ENCODE assay signal across 10 cellular contexts in the genomic region with DNA sequence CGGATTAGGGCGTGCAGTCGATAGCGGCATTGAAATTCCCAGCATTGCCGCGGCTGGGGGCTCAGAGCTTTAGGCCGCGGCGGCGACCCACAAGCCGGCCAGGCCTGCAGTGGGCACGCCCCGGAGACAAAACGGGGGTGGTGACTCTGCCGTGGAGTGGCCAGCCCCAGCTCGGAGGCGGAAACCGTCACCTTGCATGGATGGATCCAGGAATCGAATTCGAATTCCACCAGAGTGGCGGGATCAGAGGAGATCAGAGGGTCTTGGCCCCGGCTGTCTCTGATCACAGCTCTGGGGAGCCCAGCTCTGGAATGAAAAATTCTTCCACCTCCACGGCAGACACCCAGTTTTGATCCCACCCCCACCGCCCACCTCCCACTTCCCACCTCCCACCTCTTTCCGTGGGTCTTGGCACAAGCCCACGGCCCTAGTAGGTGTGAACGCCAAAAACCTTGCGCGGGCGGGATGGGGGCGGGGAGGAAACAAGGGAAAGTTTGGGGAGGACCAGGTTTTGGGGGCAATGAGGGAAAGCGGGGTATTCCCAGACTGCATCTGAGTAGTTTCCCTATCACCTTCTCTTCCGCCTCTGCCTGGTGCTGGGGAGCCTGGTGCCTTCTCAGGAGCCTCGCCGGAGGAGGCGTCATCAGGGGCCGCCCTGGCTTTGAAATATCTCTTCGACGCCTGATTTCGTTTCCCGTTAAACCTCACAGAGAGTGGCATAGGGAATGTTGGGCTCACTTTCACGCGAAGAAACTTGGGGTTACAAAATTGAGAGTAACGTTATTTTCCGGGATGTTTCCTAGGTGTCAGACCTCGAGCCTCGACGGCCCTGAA. TPM values are rescaled to one million over a fixed set of nuclear protein-coding genes. Genes with fewer than 3 reads are reported as not detected.
DNase-seq lines count a peak whose midpoint lies in the region; ATAC-seq and TF ChIP-seq lines count a peak whose summit lies in the region.
"Had no signal": no experiment of that assay in that cellular context is flagged by ENCODE, and none has a peak within 500 bp of the region (broad histone marks: within the 10 kb centered on the region; RNA-seq: fewer than 3 reads in every experiment).

No MANE protein-coding gene starts in this region.

- DNase-seq in GM13977 (ENCODE audit: low spot score) (peak; percentile 36), WTC11 (ENCODE audit: low spot score) (no peak), right atrium auricular region (ENCODE audit: low spot score) (no peak), sigmoid colon (no peak), SKM-1 (lab: John Stamatoyannopoulos, UW; ENCODE audit: unreplicated experiment) (no peak)
- DNase-seq in CD4-positive, alpha-beta memory T cell, result no peak
- DNase-seq in stimulated activated CD4-positive, alpha-beta T cell treated with anti-CD3 and anti-CD28 coated beads, Interleukin-1b, Interleukin-23, amount 100 ng/mL, for 48 hours, result no peak
- DNase-seq: midbrain had no signal

- intact Hi-C loops in sigmoid colon (cut with DNase I), result loop anchor here (10.0 kb wide), 2 partner anchors 393 to 513 kb away; no protein-coding TSS in a partner anchor
- intact Hi-C loops in CD4-positive, alpha-beta memory T cell (cut with micrococcal nuclease), result no loop called here

- H3K27ac ChIP-seq in right atrium auricular region (peak overlapping the region in 1 of 2 donors; percentile 59), sigmoid colon (no peak overlapping the region)
- no peak overlapping the region for H3K27ac ChIP-seq in CD4-positive, alpha-beta memory T cell (ENCODE audit: low read depth, low read length)

- no peak for TF ChIP-seq EP300 in sigmoid colon (IDR thresholded peaks at IDR 0.05)

- H3K36me3 ChIP-seq in right atrium auricular region (no peaks in the 10 kb centered on the region), sigmoid colon (no peaks in the 10 kb centered on the region)
- no peaks in the 10 kb centered on the region for H3K36me3 ChIP-seq in CD4-positive, alpha-beta memory T cell (ENCODE audit: insufficient read depth, low read length)

- no peaks in the 10 kb centered on the region for H3K9me3 ChIP-seq in right atrium auricular region
- no peaks in the 10 kb centered on the region for H3K9me3 ChIP-seq in sigmoid colon
- H3K9me3 ChIP-seq in CD4-positive, alpha-beta memory T cell (ENCODE audit: control insufficient read depth in 1 of 2, low read length in 2 of 2), result no peaks in the 10 kb centered on the region

- H3K4me3 Mint-ChIP-seq in WTC11, result peak overlapping the region; percentile 77
- H3K4me3 Mint-ChIP-seq in CD4-positive, alpha-beta memory T cell, result peak overlapping the region in 2 of 8 donors; percentile 23 to 63
- H3K4me3 Mint-ChIP-seq: central memory CD8-positive, alpha-beta T cell had no signal

- POLR2A ChIA-PET in WTC11 (lab: Charles Lee), result interaction anchor here (1.0 kb wide), 1 partner anchor 648 kb away, joined by 3 read pairs; no protein-coding TSS in a partner anchor
- POLR2A ChIA-PET in CD4-positive, alpha-beta memory T cell (lab: Charles Lee; ENCODE audit: partially characterized antibody), result no interaction called here

- 6 to 14% methylated on average over 48 of the region's 48 CpGs for WGBS in sigmoid colon, 2 donors

- H3K36me3 Mint-ChIP-seq in WTC11, result no peaks in the 10 kb centered on the region
- no peaks in the 10 kb centered on the region for H3K36me3 Mint-ChIP-seq in CD4-positive, alpha-beta memory T cell

- peaks cover 0 to 41% of the 10 kb centered on the region in 2 donors for H3K4me1 ChIP-seq in right atrium auricular region
- peaks cover 0 to 62% (median 55%) of the 10 kb centered on the region in 4 donors for H3K4me1 ChIP-seq in sigmoid colon
- no peaks in the 10 kb centered on the region for H3K4me1 ChIP-seq in CD4-positive, alpha-beta memory T cell (ENCODE audit: insufficient read depth, low read length)

- no peak overlapping the region for H3K27ac Mint-ChIP-seq in WTC11
- no peak overlapping the region for H3K27ac Mint-ChIP-seq in CD4-positive, alpha-beta memory T cell

- CTCF ChIA-PET in WTC11 (lab: Charles Lee), result interaction anchor here (0.6 to 2.4 kb wide), 5 partner anchors 60 to 933 kb away, joined by 3 to 6 read pairs (median 3); no protein-coding TSS in a partner anchor
- CTCF ChIA-PET in CD4-positive, alpha-beta memory T cell (lab: Charles Lee; ENCODE audit: partially characterized antibody), result no interaction called here

- H3K27me3 Mint-ChIP-seq in WTC11 (ENCODE audit: low read depth), result peaks cover 93% of the 10 kb centered on the region
- peaks cover 38 to 47% of the 10 kb centered on the region in 2 donors for H3K27me3 Mint-ChIP-seq in CD4-positive, alpha-beta memory T cell

- no peaks in the 10 kb centered on the region for H3K9me3 Mint-ChIP-seq in WTC11
- no peaks in the 10 kb centered on the region for H3K9me3 Mint-ChIP-seq in CD4-positive, alpha-beta memory T cell
- H3K9me3 Mint-ChIP-seq: central memory CD8-positive, alpha-beta T cell had no signal

- ATAC-seq in WTC11, result no peak
- ATAC-seq in HG03342 (IDR thresholded peaks at IDR 0.05; ENCODE audit: unreplicated experiment), result no peak

- H3K4me3 ChIP-seq in right atrium auricular region (peak overlapping the region; percentile 47 to 61), sigmoid colon (peak overlapping the region in 3 of 4 donors; percentile 42 to 53 (median 52))
- H3K4me3 ChIP-seq in CD4-positive, alpha-beta memory T cell (ENCODE audit: low read length in 2 of 2), result no peak overlapping the region

- TF ChIP-seq POLR2A in sigmoid colon (IDR thresholded peaks at IDR 0.05), result no peak

- H3K27me3 ChIP-seq in right atrium auricular region (peaks cover 15 to 46% of the 10 kb centered on the region in 2 donors), sigmoid colon (peaks cover 71 to 100% (median 97%) of the 10 kb centered on the region in 3 donors)
- no peaks in the 10 kb centered on the region for H3K27me3 ChIP-seq in CD4-positive, alpha-beta memory T cell (ENCODE audit: insufficient read depth, low read length)

- in situ Hi-C loops in GM13977 (cut with MboI; ENCODE audit: low pct_unique_long_range_greater_than_20kb, low sequenced_read_pairs, unreplicated experiment), result loop anchor here (25.0 kb wide), 2 partner anchors 649 to 726 kb away; a partner anchor contains a TSS

- H3K4me1 Mint-ChIP-seq in WTC11, result peaks cover 48% of the 10 kb centered on the region
- H3K4me1 Mint-ChIP-seq in CD4-positive, alpha-beta memory T cell, result peaks cover 15 to 38% (median 27%) of the 10 kb centered on the region in 4 donors

- TF ChIP-seq CTCF in GM13977 (IDR thresholded peaks at IDR 0.05; ENCODE audit: extremely low read depth, insufficient read depth, missing control alignments) (no peak), WTC11 (IDR thresholded peaks at IDR 0.05) (no peak), right atrium auricular region (IDR thresholded peaks at IDR 0.05) (no peak), sigmoid colon (IDR thresholded peaks at IDR 0.05) (no peak)

TF ChIP-seq in WTC11, 78 proteins besides CTCF, POLR2A, EP300 and RAD21:
- TF ChIP-seq RORB (CRISPR knock-in tag; IDR thresholded peaks at IDR 0.05), result no peak
- TF ChIP-seq, protein P1, sequence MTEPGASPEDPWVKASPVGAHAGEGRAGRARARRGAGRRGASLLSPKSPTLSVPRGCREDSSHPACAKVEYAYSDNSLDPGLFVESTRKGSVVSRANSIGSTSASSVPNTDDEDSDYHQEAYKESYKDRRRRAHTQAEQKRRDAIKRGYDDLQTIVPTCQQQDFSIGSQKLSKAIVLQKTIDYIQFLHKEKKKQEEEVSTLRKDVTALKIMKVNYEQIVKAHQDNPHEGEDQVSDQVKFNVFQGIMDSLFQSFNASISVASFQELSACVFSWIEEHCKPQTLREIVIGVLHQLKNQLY (CRISPR knock-in tag; IDR thresholded peaks at IDR 0.05), result no peak
- no peak for TF ChIP-seq CREB1 (CRISPR knock-in tag; IDR thresholded peaks at IDR 0.05)
- TF ChIP-seq FOXJ3 (CRISPR knock-in tag; IDR thresholded peaks at IDR 0.05; ENCODE audit: borderline replicate concordance), result no peak
- TF ChIP-seq, protein P2, sequence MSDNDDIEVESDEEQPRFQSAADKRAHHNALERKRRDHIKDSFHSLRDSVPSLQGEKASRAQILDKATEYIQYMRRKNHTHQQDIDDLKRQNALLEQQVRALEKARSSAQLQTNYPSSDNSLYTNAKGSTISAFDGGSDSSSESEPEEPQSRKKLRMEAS (CRISPR knock-in tag; IDR thresholded peaks at IDR 0.05), result no peak
- TF ChIP-seq FOXP1 (CRISPR knock-in tag; IDR thresholded peaks at IDR 0.05; ENCODE audit: borderline replicate concordance), result no peak
- no peak for TF ChIP-seq TEAD1 (CRISPR knock-in tag; IDR thresholded peaks at IDR 0.05)
- TF ChIP-seq OVOL2 (CRISPR knock-in tag; IDR thresholded peaks at IDR 0.05; ENCODE audit: borderline replicate concordance), result no peak
- TF ChIP-seq JAZF1 (CRISPR knock-in tag; IDR thresholded peaks at IDR 0.05), result no peak
- no peak for TF ChIP-seq HMGA2 (CRISPR knock-in tag; IDR thresholded peaks at IDR 0.05)
- TF ChIP-seq, protein P3, sequence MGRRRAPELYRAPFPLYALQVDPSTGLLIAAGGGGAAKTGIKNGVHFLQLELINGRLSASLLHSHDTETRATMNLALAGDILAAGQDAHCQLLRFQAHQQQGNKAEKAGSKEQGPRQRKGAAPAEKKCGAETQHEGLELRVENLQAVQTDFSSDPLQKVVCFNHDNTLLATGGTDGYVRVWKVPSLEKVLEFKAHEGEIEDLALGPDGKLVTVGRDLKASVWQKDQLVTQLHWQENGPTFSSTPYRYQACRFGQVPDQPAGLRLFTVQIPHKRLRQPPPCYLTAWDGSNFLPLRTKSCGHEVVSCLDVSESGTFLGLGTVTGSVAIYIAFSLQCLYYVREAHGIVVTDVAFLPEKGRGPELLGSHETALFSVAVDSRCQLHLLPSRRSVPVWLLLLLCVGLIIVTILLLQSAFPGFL (CRISPR knock-in tag; IDR thresholded peaks at IDR 0.05; ENCODE audit: borderline replicate concordance), result no peak
- no peak for TF ChIP-seq ZNF671 (CRISPR knock-in tag; IDR thresholded peaks at IDR 0.05)
- no peak for TF ChIP-seq NFYB (CRISPR knock-in tag; conservative IDR thresholded peaks at IDR 0.05; ENCODE audit: low read depth)

RNA-seq across cellular contexts. Expression of a gene that starts 1.4 kb away (rescaled TPM):
- total RNA-seq in WTC11 (2021) (1.1 to 2.2 TPM (median 1.6 TPM) in 3 replicates), right atrium auricular region (10 to 100 TPM in 1 of 2 donors, 1 to 10 TPM in 1; 5.0 to 21.6 TPM), sigmoid colon (under 1 TPM in 2 of 4 donors, not detected in 2; 0.27 to 0.33 TPM)
- under 1 TPM in 1 of 3 donors, not detected in 2; 0.10 TPM for polyA plus RNA-seq in sigmoid colon
- total RNA-seq in CD4-positive, alpha-beta memory T cell, result not detected
- not detected for polyA plus RNA-seq in CD4-positive, alpha-beta memory T cell

Comparison
In these comparisons a context has a peak if more than half of its experiments do, and no peak if none do; other contexts are left out.
1. H3K4me3 ChIP-seq: peak in right atrium auricular region (2 of 2) and sigmoid colon (3 of 4); none in CD4-positive, alpha-beta memory T cell (0 of 2).